8 cellular contexts compared by ENCODE assay signal in the genomic region with DNA sequence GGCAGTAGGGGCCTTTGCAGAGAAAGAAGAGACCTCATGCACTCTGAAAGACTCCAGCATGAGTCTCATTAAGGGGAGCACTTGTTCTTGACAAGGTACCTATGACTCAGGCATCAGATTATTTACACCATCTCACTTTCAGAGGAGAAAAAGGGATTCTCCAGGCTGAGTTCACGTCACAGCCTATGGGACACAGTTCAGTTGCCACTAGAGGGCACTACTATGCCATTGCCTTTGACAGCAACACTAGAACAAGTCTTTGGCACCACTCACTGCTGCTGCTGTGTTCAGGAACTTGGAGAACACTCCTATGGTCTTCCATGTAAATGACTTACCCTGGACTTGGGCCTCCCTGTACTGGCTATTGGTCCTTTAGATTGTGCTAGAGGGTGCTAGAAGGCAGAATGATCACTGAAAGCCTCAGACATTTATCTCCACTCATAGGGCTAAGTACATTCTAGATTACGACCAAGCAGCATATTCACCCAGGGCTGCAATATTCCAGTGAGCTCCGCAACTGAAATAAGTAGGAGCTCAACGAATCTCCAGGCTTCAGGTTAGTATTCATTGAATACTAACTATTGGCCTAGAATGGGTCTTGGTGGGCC.
DNase-seq lines count a peak whose midpoint lies in the region; ATAC-seq and TF ChIP-seq lines count a peak whose summit lies in the region.

No MANE protein-coding gene starts in this region.

- DNase-seq in Right ventricle myocardium inferior (ENCODE audit: missing footprints) (no peak), cardiac septum (ENCODE audit: low spot score) (no peak), HS-5 (ENCODE audit: low read depth) (peak; percentile 0), OCI-LY7 (ENCODE audit: low spot score) (peak; percentile 52), dermis microvascular lymphatic vessel endothelial cell (ENCODE audit: low read depth in 2 of 2) (peak; percentile 13 to 84), middle frontal gyrus (ENCODE audit: extremely low spot score, low spot score) (peak; percentile 31), posterior vena cava (ENCODE audit: low spot score) (no peak)

- no peak overlapping the region for H2AFZ ChIP-seq in OCI-LY7 (ENCODE audit: low read length)

- no peaks in the 10 kb centered on the region for H3K79me2 ChIP-seq in OCI-LY7 (ENCODE audit: insufficient read depth, low read depth, low read length)

- H4K20me1 ChIP-seq in OCI-LY7 (ENCODE audit: insufficient read depth, low read length), result no peaks in the 10 kb centered on the region

- BruUV-seq in OCI-LY7 (replicated peaks; lab: Mats Ljungman, UMichigan), result no TSS peak

- H3K4me1 ChIP-seq in OCI-LY7 (ENCODE audit: insufficient read depth, low read length, poor library complexity, severe bottlenecking), result no peaks in the 10 kb centered on the region

- no peak overlapping the region for H3K4me3 ChIP-seq in OCI-LY7 (ENCODE audit: low read depth, low read length, poor library complexity, severe bottlenecking)

- peak; percentile 72 for ATAC-seq in Right ventricle myocardium inferior
- ATAC-seq in HG02763 (IDR thresholded peaks at IDR 0.05; ENCODE audit: unreplicated experiment), result no peak

- POLR2A ChIA-PET in OCI-LY7 (lab: Charles Lee), result interaction anchor here (0.6 kb wide), 1 partner anchor 97 kb away, joined by 4 read pairs; no protein-coding TSS in a partner anchor

- H3K36me3 ChIP-seq in OCI-LY7 (ENCODE audit: insufficient read depth, low read length), result no peaks in the 10 kb centered on the region

- no peaks in the 10 kb centered on the region for H3K9me2 ChIP-seq in OCI-LY7 (ENCODE audit: insufficient read depth, low read length)

- H3K9me3 ChIP-seq in OCI-LY7 (ENCODE audit: low read length), result no peaks in the 10 kb centered on the region

- intact Hi-C loops in Right ventricle myocardium inferior (cut with DNase I) (no loop called here), cardiac septum (cut with DNase I) (no loop called here), OCI-LY7 (cut with micrococcal nuclease; ENCODE audit: unreplicated experiment) (no loop called here), posterior vena cava (cut with DNase I) (no loop called here)

- H3K4me2 ChIP-seq in OCI-LY7 (ENCODE audit: low read length), result no peak overlapping the region

- peak; percentile 84 for TF ChIP-seq CTCF in OCI-LY7 (conservative IDR thresholded peaks at IDR 0.05; ENCODE audit: low read length)

- no peak overlapping the region for H3K27ac ChIP-seq in OCI-LY7 (ENCODE audit: low read depth, low read length, poor library complexity, severe bottlenecking)

- CTCF ChIA-PET in OCI-LY7 (lab: Charles Lee; ENCODE audit: unreplicated experiment), result no interaction called here

Comparison
In these comparisons a context has a peak if more than half of its experiments do, and no peak if none do; other contexts are left out.
1. DNase-seq: peak in HS-5 (single experiment), OCI-LY7 (single experiment), dermis microvascular lymphatic vessel endothelial cell (2 of 2) and middle frontal gyrus (single experiment); none in Right ventricle myocardium inferior (single experiment), cardiac septum (single experiment) and posterior vena cava (single experiment).